ENCODE assay signal across 25 cellular contexts in the genomic region with DNA sequence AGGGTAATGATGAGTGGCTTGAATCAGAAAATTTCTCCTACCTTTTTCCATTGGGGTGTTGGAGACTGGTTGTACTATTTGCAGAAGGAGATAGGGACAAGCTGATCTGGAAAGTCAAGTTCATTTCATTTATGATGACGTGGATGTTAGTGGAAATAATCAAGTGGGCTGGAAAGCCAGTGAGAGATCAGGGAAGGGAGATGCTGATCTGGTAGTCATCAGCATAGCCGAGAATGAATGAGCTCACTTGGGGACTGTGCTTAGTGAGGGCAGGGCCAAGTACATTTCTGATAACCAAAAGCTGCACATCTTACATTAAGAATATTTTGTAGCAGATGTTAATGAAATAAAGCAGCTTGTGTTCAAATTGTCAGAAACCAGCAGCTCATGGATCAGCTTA. TPM values are rescaled to one million over a fixed set of nuclear protein-coding genes. Genes with fewer than 3 reads are reported as not detected.
A peak's percentile ranks its signal among the peaks of the same experiment; 100 is the strongest.
DNase-seq lines count a peak whose midpoint lies in the region; ATAC-seq and TF ChIP-seq lines count a peak whose summit lies in the region.
"Had no signal": no experiment of that assay in that cellular context is flagged by ENCODE, and none has a peak within 500 bp of the region (broad histone marks: within the 10 kb centered on the region; RNA-seq: fewer than 3 reads in every experiment).

No MANE protein-coding gene starts in this region.

- peaks cover 88% of the 10 kb centered on the region for H3K4me1 Mint-ChIP-seq in activated naive CD8-positive, alpha-beta T cell (ENCODE audit: low read depth)
- peaks cover 66% of the 10 kb centered on the region for H3K4me1 Mint-ChIP-seq in activated naive CD8-positive, alpha-beta T cell treated with anti-CD3 and anti-CD28 coated beads for 36 hours
- H3K4me1 Mint-ChIP-seq in WTC11 = peaks cover 83% of the 10 kb centered on the region
- H3K4me1 Mint-ChIP-seq in glutamatergic neuron (ENCODE audit: low read depth, unreplicated experiment) = peaks cover 48% of the 10 kb centered on the region
- peaks cover 76% of the 10 kb centered on the region for H3K4me1 Mint-ChIP-seq in stimulated activated memory B cell treated with anti-CD40 and anti-IgM and Interleukin-4, amounts not matched to agents 10 μg/mL and 1 μg/mL and 100 μg/mL, for 72 hours

- peaks cover 11% of the 10 kb centered on the region for H3K36me3 Mint-ChIP-seq in activated naive CD8-positive, alpha-beta T cell
- H3K36me3 Mint-ChIP-seq in activated naive CD8-positive, alpha-beta T cell treated with anti-CD3 and anti-CD28 coated beads for 36 hours = peaks cover 31% of the 10 kb centered on the region
- H3K36me3 Mint-ChIP-seq in WTC11 = peaks cover 12% of the 10 kb centered on the region
- no peaks in the 10 kb centered on the region for H3K36me3 Mint-ChIP-seq in glutamatergic neuron (ENCODE audit: unreplicated experiment)
- H3K36me3 Mint-ChIP-seq in stimulated activated memory B cell treated with anti-CD40 and anti-IgM and Interleukin-4, amounts not matched to agents 10 μg/mL and 1 μg/mL and 100 μg/mL, for 72 hours = peaks cover 37% of the 10 kb centered on the region
- H3K36me3 Mint-ChIP-seq: immature natural killer cell had no signal

- CTCF ChIA-PET in WTC11 (lab: Charles Lee) = interaction anchor here (1.3 to 1.8 kb wide), 3 partner anchors 9 to 13 kb away, joined by 4 to 9 read pairs (median 5); a partner anchor contains a TSS

- no peaks in the 10 kb centered on the region for H3K9me3 Mint-ChIP-seq in activated naive CD8-positive, alpha-beta T cell (ENCODE audit: low read depth)
- H3K9me3 Mint-ChIP-seq in activated naive CD8-positive, alpha-beta T cell treated with anti-CD3 and anti-CD28 coated beads for 36 hours = no peaks in the 10 kb centered on the region
- H3K9me3 Mint-ChIP-seq in WTC11 = no peaks in the 10 kb centered on the region
- peaks cover 7% of the 10 kb centered on the region for H3K9me3 Mint-ChIP-seq in glutamatergic neuron (ENCODE audit: unreplicated experiment)
- no peaks in the 10 kb centered on the region for H3K9me3 Mint-ChIP-seq in stimulated activated memory B cell treated with anti-CD40 and anti-IgM and Interleukin-4, amounts not matched to agents 10 μg/mL and 1 μg/mL and 100 μg/mL, for 72 hours
- H3K9me3 Mint-ChIP-seq: activated CD8-positive, alpha-beta T cell treated with anti-CD3 and anti-CD28 coated beads for 36 hours; immature natural killer cell; T-helper 2 cell treated with Interferon-gamma antibody and Interleukin-4, amounts not matched to agents 5 μg/mL and 100 μg/mL, for 36 hours had no signal

- no peak for ATAC-seq in WTC11
- no peak for ATAC-seq in stimulated activated memory B cell treated with anti-CD40 and anti-IgM and Interleukin-4, amounts not matched to agents 10 μg/mL and 1 μg/mL and 100 μg/mL, for 72 hours
- ATAC-seq in GM18502 (IDR thresholded peaks at IDR 0.05; ENCODE audit: poor library complexity, unreplicated experiment) = no peak
- ATAC-seq in HG03342 (IDR thresholded peaks at IDR 0.05; ENCODE audit: unreplicated experiment) = no peak
- ATAC-seq: A549; activated CD8-positive, alpha-beta T cell treated with anti-CD3 and anti-CD28 coated beads for 36 hours; lower lobe of right lung had no signal

- no peak overlapping the region for H3K27ac Mint-ChIP-seq in activated naive CD8-positive, alpha-beta T cell
- no peak overlapping the region for H3K27ac Mint-ChIP-seq in activated naive CD8-positive, alpha-beta T cell treated with anti-CD3 and anti-CD28 coated beads for 36 hours
- 0 out of 2 replicates have a peak overlapping the region, but pooled peaks have one; percentile 51 for H3K27ac Mint-ChIP-seq in WTC11
- no peak overlapping the region for H3K27ac Mint-ChIP-seq in glutamatergic neuron (ENCODE audit: unreplicated experiment)
- peak overlapping the region; percentile 9 for H3K27ac Mint-ChIP-seq in stimulated activated memory B cell treated with anti-CD40 and anti-IgM and Interleukin-4, amounts not matched to agents 10 μg/mL and 1 μg/mL and 100 μg/mL, for 72 hours
- H3K27ac Mint-ChIP-seq: activated CD8-positive, alpha-beta T cell treated with anti-CD3 and anti-CD28 coated beads for 36 hours; T-helper 2 cell treated with Interferon-gamma antibody and Interleukin-4, amounts not matched to agents 5 μg/mL and 100 μg/mL, for 36 hours had no signal

- POLR2A ChIA-PET in WTC11 (lab: Charles Lee) = no interaction called here

- peak overlapping the region; percentile 42 for H3K4me3 Mint-ChIP-seq in activated naive CD8-positive, alpha-beta T cell
- H3K4me3 Mint-ChIP-seq in activated naive CD8-positive, alpha-beta T cell treated with anti-CD3 and anti-CD28 coated beads for 36 hours = no peak overlapping the region
- no peak overlapping the region for H3K4me3 Mint-ChIP-seq in WTC11
- H3K4me3 Mint-ChIP-seq in glutamatergic neuron (ENCODE audit: unreplicated experiment) = peak overlapping the region; percentile 14
- H3K4me3 Mint-ChIP-seq in stimulated activated memory B cell treated with anti-CD40 and anti-IgM and Interleukin-4, amounts not matched to agents 10 μg/mL and 1 μg/mL and 100 μg/mL, for 72 hours = no peak overlapping the region
- H3K4me3 Mint-ChIP-seq: activated CD8-positive, alpha-beta T cell treated with anti-CD3 and anti-CD28 coated beads for 36 hours; immature natural killer cell; T-helper 2 cell treated with Interferon-gamma antibody and Interleukin-4, amounts not matched to agents 5 μg/mL and 100 μg/mL, for 36 hours had no signal

- no peak for TF ChIP-seq CTCF in WTC11 (IDR thresholded peaks at IDR 0.05)
- TF ChIP-seq CTCF in glutamatergic neuron (IDR thresholded peaks at IDR 0.05; ENCODE audit: partially characterized antibody, unreplicated experiment) = no peak

- H3K27me3 Mint-ChIP-seq in activated naive CD8-positive, alpha-beta T cell = no peaks in the 10 kb centered on the region
- H3K27me3 Mint-ChIP-seq in activated naive CD8-positive, alpha-beta T cell treated with anti-CD3 and anti-CD28 coated beads for 36 hours = no peaks in the 10 kb centered on the region
- H3K27me3 Mint-ChIP-seq in WTC11 (ENCODE audit: low read depth) (no peaks in the 10 kb centered on the region), glutamatergic neuron (ENCODE audit: unreplicated experiment) (no peaks in the 10 kb centered on the region)
- H3K27me3 Mint-ChIP-seq in stimulated activated memory B cell treated with anti-CD40 and anti-IgM and Interleukin-4, amounts not matched to agents 10 μg/mL and 1 μg/mL and 100 μg/mL, for 72 hours = no peaks in the 10 kb centered on the region
- H3K27me3 Mint-ChIP-seq: activated CD8-positive, alpha-beta T cell treated with anti-CD3 and anti-CD28 coated beads for 36 hours had no signal

- no peak for DNase-seq in activated naive CD8-positive, alpha-beta T cell treated with anti-CD3 and anti-CD28 coated beads for 36 hours
- DNase-seq in WTC11 (ENCODE audit: low spot score) (no peak), glutamatergic neuron (no peak), NCI-H1694 (lab: John Stamatoyannopoulos, UW) (no peak)
- DNase-seq: activated CD4-positive, CD25-positive, alpha-beta regulatory T cell; activated CD8-positive, alpha-beta T cell treated with anti-CD3 and anti-CD28 coated beads for 36 hours; activated naive CD4-positive, alpha-beta T cell treated with Interleukin-2 at 50 U/mL for 16 hours; activated T-cell treated with anti-CD3 and anti-CD28 coated beads, Interleukin-2, amount 50 U/mL, for 1 hour; effector CD8-positive, alpha-beta T cell; GDM1; heart left ventricle; immature natural killer cell; lower lobe of right lung; NCI-H146; NCI-H748 treated with DMSO at 0.1 percent for 48 hours; occipital lobe; retina; SJCRH30; stimulated activated CD8-positive, alpha-beta memory T cell treated with anti-CD3 and anti-CD28 coated beads, Interleukin-4, amount 100 ng/mL, for 48 hours had no signal

TF ChIP-seq in WTC11, 78 proteins besides CTCF, POLR2A, EP300 and RAD21:
- TF ChIP-seq CREB1 (CRISPR knock-in tag; IDR thresholded peaks at IDR 0.05) (no peak), NR1H2 (CRISPR knock-in tag; IDR thresholded peaks at IDR 0.05) (no peak)

RNA-seq across cellular contexts. Expression of a gene that starts 12.1 kb away (rescaled TPM):
- total RNA-seq in activated naive CD8-positive, alpha-beta T cell treated with anti-CD3 and anti-CD28 coated beads for 36 hours = 10 to 100 TPM; 28.7 to 28.8 TPM
- total RNA-seq in WTC11 (2021) = 82.2 to 86.6 TPM (median 83.5 TPM) in 3 replicates
- 90.8 TPM for total RNA-seq in glutamatergic neuron (ENCODE audit: unreplicated experiment)

Comparison
In these comparisons a context has a peak if more than half of its experiments do, and no peak if none do; other contexts are left out.
1. H3K4me3 Mint-ChIP-seq: peak in activated naive CD8-positive, alpha-beta T cell (single experiment) and glutamatergic neuron (single experiment); none in activated naive CD8-positive, alpha-beta T cell treated with anti-CD3 and anti-CD28 coated beads for 36 hours (single experiment), WTC11 (single experiment) and stimulated activated memory B cell treated with anti-CD40 and anti-IgM and Interleukin-4, amounts not matched to agents 10 μg/mL and 1 μg/mL and 100 μg/mL, for 72 hours (single experiment).
2. H3K27ac Mint-ChIP-seq: peak in WTC11 (single experiment) and stimulated activated memory B cell treated with anti-CD40 and anti-IgM and Interleukin-4, amounts not matched to agents 10 μg/mL and 1 μg/mL and 100 μg/mL, for 72 hours (single experiment); none in activated naive CD8-positive, alpha-beta T cell (single experiment), activated naive CD8-positive, alpha-beta T cell treated with anti-CD3 and anti-CD28 coated beads for 36 hours (single experiment) and glutamatergic neuron (single experiment).